Comparison of ENCODE assay signal across 15 cellular contexts in the genomic region with DNA sequence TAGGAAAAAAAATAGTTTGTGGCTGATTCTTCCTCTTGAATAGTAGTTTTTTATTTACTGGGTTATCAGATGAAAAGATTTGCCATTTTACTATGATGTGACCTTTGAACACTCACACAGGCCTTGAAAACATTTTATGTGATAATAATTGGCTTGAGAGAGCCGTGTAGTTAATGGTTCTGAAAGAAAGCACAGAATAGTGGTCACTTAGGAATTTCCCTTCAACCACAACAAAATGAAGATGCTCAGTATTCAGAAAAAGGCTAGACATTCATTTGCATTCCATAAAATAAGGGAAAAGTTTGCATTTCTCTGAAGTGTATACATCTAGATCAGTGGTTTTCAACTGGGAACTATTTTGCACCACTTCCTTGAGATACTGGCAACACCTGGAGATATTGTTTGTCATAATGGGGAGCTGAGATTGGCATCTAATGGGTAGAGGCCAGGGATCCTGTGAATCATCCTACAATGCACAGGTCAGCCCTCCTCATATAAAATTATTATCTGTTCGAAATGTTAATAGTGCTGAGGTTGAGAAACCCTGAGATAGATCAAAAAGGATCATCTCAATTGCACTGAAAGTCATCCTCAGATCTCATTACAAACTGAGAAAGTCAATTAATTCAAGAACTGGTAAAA.
DNase-seq lines count a peak whose midpoint lies in the region; ATAC-seq and TF ChIP-seq lines count a peak whose summit lies in the region.
"Had no signal": no experiment of that assay in that cellular context is flagged by ENCODE, and none has a peak within 500 bp of the region (broad histone marks: within the 10 kb centered on the region; RNA-seq: fewer than 3 reads in every experiment).

No MANE protein-coding gene starts in this region.

- no peaks in the 10 kb centered on the region for H3K4me1 ChIP-seq in A673 (ENCODE audit: insufficient read depth, low read length, poor library complexity, severe bottlenecking)

- H3K4me1 Mint-ChIP-seq in immature natural killer cell: no peaks in the 10 kb centered on the region
- no peaks in the 10 kb centered on the region for H3K4me1 Mint-ChIP-seq in activated CD8-positive, alpha-beta T cell treated with anti-CD3 and anti-CD28 coated beads, Interleukin-2, amount 10 ng/mL, durations not matched to agents 7 days and 5 days (ENCODE audit: low read depth)
- H3K4me1 Mint-ChIP-seq: H9 had no signal

- H3K4me3 ChIP-seq in A673 (ENCODE audit: low read depth, low read length, poor library complexity, severe bottlenecking): no peak overlapping the region

- no peaks in the 10 kb centered on the region for H3K27me3 ChIP-seq in A673 (replicated peaks; ENCODE audit: insufficient read depth, low read depth, low read length, poor library complexity)

- no peak overlapping the region for H3K4me3 Mint-ChIP-seq in immature natural killer cell
- H3K4me3 Mint-ChIP-seq in activated CD8-positive, alpha-beta T cell treated with anti-CD3 and anti-CD28 coated beads, Interleukin-2, amount 10 ng/mL, durations not matched to agents 7 days and 5 days: no peak overlapping the region
- H3K4me3 Mint-ChIP-seq: activated T-cell treated with anti-CD3 and anti-CD28 coated beads, Interleukin-2, amount 50 U/mL, for 72 hours; H9 had no signal

- CTCF ChIA-PET in activated CD8-positive, alpha-beta T cell treated with anti-CD3 and anti-CD28 coated beads, Interleukin-2, amount 10 ng/mL, durations not matched to agents 7 days and 5 days (lab: Charles Lee): no interaction called here
- CTCF ChIA-PET in A673 (lab: Charles Lee): no interaction called here

- peak; percentile 87 for ATAC-seq in GM18511 (IDR thresholded peaks at IDR 0.05; ENCODE audit: unreplicated experiment)
- ATAC-seq in GM19468 (IDR thresholded peaks at IDR 0.05; ENCODE audit: extremely low read depth, unreplicated experiment): peak; percentile 41
- ATAC-seq in HG02884 (IDR thresholded peaks at IDR 0.05; ENCODE audit: unreplicated experiment): peak; percentile 66
- peak; percentile 67 for ATAC-seq in HG03469 (IDR thresholded peaks at IDR 0.05; ENCODE audit: unreplicated experiment)
- no peak for ATAC-seq in activated CD8-positive, alpha-beta T cell treated with anti-CD3 and anti-CD28 coated beads, Interleukin-2, amount 10 ng/mL, durations not matched to agents 7 days and 5 days
- ATAC-seq: activated CD4-positive, CD25-positive, alpha-beta regulatory T cell treated with anti-CD3 and anti-CD28 coated beads, Interleukin-2, amount 50 U/mL, for 24 hours; activated T-cell treated with anti-CD3 and anti-CD28 coated beads, Interleukin-2, amount 50 U/mL, for 72 hours had no signal

- no peak overlapping the region for H3K27ac Mint-ChIP-seq in immature natural killer cell
- no peak overlapping the region for H3K27ac Mint-ChIP-seq in activated CD8-positive, alpha-beta T cell treated with anti-CD3 and anti-CD28 coated beads, Interleukin-2, amount 10 ng/mL, durations not matched to agents 7 days and 5 days
- H3K27ac Mint-ChIP-seq: activated T-cell treated with anti-CD3 and anti-CD28 coated beads, Interleukin-2, amount 50 U/mL, for 72 hours; H9 had no signal

- no TSS peak for BruUV-seq in A673 (replicated peaks; lab: Mats Ljungman, UMichigan)

- TF ChIP-seq CTCF in A673 (conservative IDR thresholded peaks at IDR 0.05; ENCODE audit: low read depth, low read length): no peak

- no peaks in the 10 kb centered on the region for H3K9me3 ChIP-seq in A673 (ENCODE audit: low read depth, low read length, poor library complexity, severe bottlenecking)

- no peaks in the 10 kb centered on the region for H3K36me3 Mint-ChIP-seq in immature natural killer cell
- no peaks in the 10 kb centered on the region for H3K36me3 Mint-ChIP-seq in activated CD8-positive, alpha-beta T cell treated with anti-CD3 and anti-CD28 coated beads, Interleukin-2, amount 10 ng/mL, durations not matched to agents 7 days and 5 days (ENCODE audit: low read depth)

- peaks cover 0 to 28% (median 22%) of the 10 kb centered on the region in 6 donors for H3K9me3 Mint-ChIP-seq in immature natural killer cell
- no peaks in the 10 kb centered on the region for H3K9me3 Mint-ChIP-seq in activated CD8-positive, alpha-beta T cell treated with anti-CD3 and anti-CD28 coated beads, Interleukin-2, amount 10 ng/mL, durations not matched to agents 7 days and 5 days (ENCODE audit: insufficient read depth)
- H3K9me3 Mint-ChIP-seq: H9 had no signal

- H3K27ac ChIP-seq in A673 (ENCODE audit: low read depth, low read length, poor library complexity, severe bottlenecking): no peak overlapping the region

- no peaks in the 10 kb centered on the region for H3K36me3 ChIP-seq in A673 (ENCODE audit: insufficient read depth, low read length, poor library complexity, severe bottlenecking)

- peaks cover 0 to 3% (median 0%) of the 10 kb centered on the region in 3 donors for H3K27me3 Mint-ChIP-seq in immature natural killer cell (ENCODE audit: low read depth in 3 of 3)
- H3K27me3 Mint-ChIP-seq in activated CD8-positive, alpha-beta T cell treated with anti-CD3 and anti-CD28 coated beads, Interleukin-2, amount 10 ng/mL, durations not matched to agents 7 days and 5 days (ENCODE audit: low read depth): no peaks in the 10 kb centered on the region

- no peak for DNase-seq in immature natural killer cell
- DNase-seq in activated CD8-positive, alpha-beta T cell treated with anti-CD3 and anti-CD28 coated beads, Interleukin-2, amount 10 ng/mL, durations not matched to agents 7 days and 5 days: no peak
- no peak for DNase-seq in A673 (ENCODE audit: low spot score)
- DNase-seq in NCI-H526 treated with DMSO at 0.1 percent for 48 hours (lab: John Stamatoyannopoulos, UW): no peak
- DNase-seq: activated T-cell treated with anti-CD3 and anti-CD28 coated beads, Interleukin-2, amount 50 U/mL, for 72 hours; H9; midbrain; NCI-H2081; posterior cingulate gyrus; SW 1271 had no signal

- intact Hi-C loops in A673 (cut with micrococcal nuclease; ENCODE audit: unreplicated experiment): no loop called here

- POLR2A ChIA-PET in activated CD8-positive, alpha-beta T cell treated with anti-CD3 and anti-CD28 coated beads, Interleukin-2, amount 10 ng/mL, durations not matched to agents 7 days and 5 days (lab: Charles Lee): no interaction called here
- POLR2A ChIA-PET in A673 (lab: Charles Lee; ENCODE audit: low non-redundant PET): no interaction called here
